21 cellular contexts compared by ENCODE assay signal in genomic region chr5:159452480-159453167, GRCh38.
A peak's percentile ranks its signal among the peaks of the same experiment; 100 is the strongest.
DNase-seq lines count a peak whose midpoint lies in the region; ATAC-seq lines count a peak whose summit lies in the region.
"Had no signal": no experiment of that assay in that cellular context is flagged by ENCODE, and none has a peak within 500 bp of the region (broad histone marks: within the 10 kb centered on the region; RNA-seq: fewer than 3 reads in every experiment).

No MANE protein-coding gene starts in this region.

- H3K4me3 ChIP-seq in Karpas-422 (ENCODE audit: low read length) = no peak overlapping the region
- H3K4me3 ChIP-seq: coronary artery, GM23338, vagina had no signal

- no peaks in the 10 kb centered on the region for H4K20me1 ChIP-seq in Karpas-422 (ENCODE audit: insufficient read depth, low read depth, low read length)

- H3K4me2 ChIP-seq in Karpas-422 (ENCODE audit: low read depth, low read length, poor library complexity, severe bottlenecking) = no peak overlapping the region
- H3K4me2 ChIP-seq: GM23338 had no signal

- no peak for ATAC-seq in GM19463 (IDR thresholded peaks at IDR 0.05; ENCODE audit: unreplicated experiment)
- ATAC-seq: activated CD8-positive, alpha-beta T cell treated with anti-CD3 and anti-CD28 coated beads, Interleukin-2, amount 10 ng/mL, durations not matched to agents 7 days and 5 days; activated T-cell treated with anti-CD3 and anti-CD28 coated beads, Interleukin-2, amount 50 U/mL, for 72 hours; GM23338 had no signal

- no peaks in the 10 kb centered on the region for H3K9me2 ChIP-seq in Karpas-422 (replicated peaks; ENCODE audit: insufficient read depth, low read length)

- no peak overlapping the region for H3K9ac ChIP-seq in Karpas-422 (ENCODE audit: low read length)

- DNase-seq in DMS53 (lab: John Stamatoyannopoulos, UW) (peak; percentile 95), Karpas-422 (peak; percentile 48), globus pallidus (ENCODE audit: low spot score) (peak; percentile 31), pons (ENCODE audit: low spot score) (peak; percentile 42), NK-92 (lab: John Stamatoyannopoulos, UW; ENCODE audit: unreplicated experiment) (no peak), superior temporal gyrus (ENCODE audit: extremely low spot score) (no peak)
- DNase-seq: activated CD4-positive, alpha-beta T cell treated with anti-CD3 and anti-CD28 coated beads for 1 hour; activated CD8-positive, alpha-beta T cell treated with anti-CD3 and anti-CD28 coated beads, Interleukin-2, amount 10 ng/mL, durations not matched to agents 7 days and 5 days; activated naive CD4-positive, alpha-beta T cell treated with anti-CD3 and anti-CD28 coated beads for 36 hours; activated T-cell treated with anti-CD3 and anti-CD28 coated beads, Interleukin-2, amount 50 U/mL, for 72 hours; amniotic stem cell; DMS79; midbrain; NCI-H1417 treated with DMSO at 0.1 percent for 48 hours; NCI-H2107; NCI-H446 treated with DMSO at 0.1 percent for 48 hours; posterior cingulate gyrus had no signal

- H3K9me3 ChIP-seq in Karpas-422 (ENCODE audit: low read length) = no peaks in the 10 kb centered on the region
- H3K9me3 ChIP-seq: vagina had no signal

- H3K27ac ChIP-seq in Karpas-422 (ENCODE audit: low read length) = no peak overlapping the region

- no peaks in the 10 kb centered on the region for H3K27me3 ChIP-seq in Karpas-422 (ENCODE audit: low read length)
- H3K27me3 ChIP-seq: vagina had no signal

- no peaks in the 10 kb centered on the region for H3K4me1 ChIP-seq in Karpas-422 (ENCODE audit: low read length)
- H3K4me1 ChIP-seq: vagina had no signal

- H3K36me3 ChIP-seq in Karpas-422 (ENCODE audit: insufficient read depth, low read length) = no peaks in the 10 kb centered on the region
- H3K36me3 ChIP-seq: vagina had no signal

- H3K79me2 ChIP-seq in Karpas-422 (ENCODE audit: low read length) = no peaks in the 10 kb centered on the region

- 0 out of 2 replicates have a peak overlapping the region, but pooled peaks have one; percentile 3 for H2AFZ ChIP-seq in Karpas-422 (ENCODE audit: low read length)
- H2AFZ ChIP-seq: GM23338 had no signal

Comparison
In these comparisons a context has a peak if more than half of its experiments do, and no peak if none do; other contexts are left out.
1. DNase-seq: peak in DMS53 (single experiment), Karpas-422 (single experiment), globus pallidus (single experiment) and pons (single experiment); none in NK-92 (single experiment) and superior temporal gyrus (single experiment).